Comparison of ENCODE assay signal across 11 cellular contexts in genomic region chr5:64207978-64208377, GRCh38. TPM values are rescaled to one million over a fixed set of nuclear protein-coding genes. Genes with fewer than 3 reads are reported as not detected.
DNase-seq lines count a peak whose midpoint lies in the region; ATAC-seq and TF ChIP-seq lines count a peak whose summit lies in the region.
"Had no signal": no experiment of that assay in that cellular context is flagged by ENCODE, and none has a peak within 500 bp of the region (broad histone marks: within the 10 kb centered on the region; RNA-seq: fewer than 3 reads in every experiment).

No MANE protein-coding gene starts in this region.

- H3K27me3 ChIP-seq in body of pancreas: no peaks in the 10 kb centered on the region
- H3K27me3 ChIP-seq: tibial nerve had no signal

- H3K9me3 Mint-ChIP-seq in activated T-helper 1 cell treated with anti-CD3 and anti-CD28 coated beads, Interleukin-12 subunit alpha, Interleukin-12 subunit beta, Interleukin-2, Interleukin-4 antibody, amounts not matched to agents 30 ng/mL and 10 ng/mL and 1 ng/mL, durations not matched to agents 14 hours and 24 hours and 36 hours: no peaks in the 10 kb centered on the region
- H3K9me3 Mint-ChIP-seq: activated naive CD4-positive, alpha-beta T cell treated with anti-CD3 and anti-CD28 coated beads, Interleukin-2, amount 50 U/mL, for 24 hours had no signal

- H3K4me1 Mint-ChIP-seq in activated T-helper 1 cell treated with anti-CD3 and anti-CD28 coated beads, Interleukin-12 subunit alpha, Interleukin-12 subunit beta, Interleukin-2, Interleukin-4 antibody, amounts not matched to agents 30 ng/mL and 10 ng/mL and 1 ng/mL, durations not matched to agents 14 hours and 24 hours and 36 hours (ENCODE audit: low read depth): no peaks in the 10 kb centered on the region
- H3K4me1 Mint-ChIP-seq: activated naive CD4-positive, alpha-beta T cell treated with anti-CD3 and anti-CD28 coated beads, Interleukin-2, amount 50 U/mL, for 24 hours had no signal

- WGBS in body of pancreas, 2 donors: 38 to 50% methylated on average over 1 of the region's 1 CpG

- TF ChIP-seq POLR2A in body of pancreas (IDR thresholded peaks at IDR 0.05): no peak

- no peaks in the 10 kb centered on the region for H3K9me3 ChIP-seq in body of pancreas
- H3K9me3 ChIP-seq: tibial nerve had no signal

- peak; percentile 51 for DNase-seq in DMS 273 (lab: John Stamatoyannopoulos, UW; ENCODE audit: unreplicated experiment)
- DNase-seq in body of pancreas: no peak
- DNase-seq in lung microvascular endothelial cell (ENCODE audit: low read depth in 2 of 2): peak; percentile 27 to 33
- DNase-seq in NCI-H526 treated with DMSO at 0.1 percent for 48 hours (lab: John Stamatoyannopoulos, UW): no peak
- DNase-seq in AG20443 (ENCODE audit: low spot score): no peak
- no peak for DNase-seq in NK-92 (lab: John Stamatoyannopoulos, UW; ENCODE audit: unreplicated experiment)
- no peak for DNase-seq in activated T-helper 1 cell treated with anti-CD3 and anti-CD28 coated beads, Interleukin-12 subunit alpha, Interleukin-12 subunit beta, Interleukin-2, Interleukin-4 antibody, amounts not matched to agents 30 ng/mL and 10 ng/mL and 1 ng/mL, durations not matched to agents 14 hours and 24 hours and 36 hours (ENCODE audit: low spot score)

- no peak overlapping the region for H3K27ac ChIP-seq in body of pancreas
- H3K27ac ChIP-seq: skin epidermis, tibial nerve had no signal

- H3K4me3 Mint-ChIP-seq in activated T-helper 1 cell treated with anti-CD3 and anti-CD28 coated beads, Interleukin-12 subunit alpha, Interleukin-12 subunit beta, Interleukin-2, Interleukin-4 antibody, amounts not matched to agents 30 ng/mL and 10 ng/mL and 1 ng/mL, durations not matched to agents 14 hours and 24 hours and 36 hours: no peak overlapping the region
- H3K4me3 Mint-ChIP-seq: activated naive CD4-positive, alpha-beta T cell treated with anti-CD3 and anti-CD28 coated beads, Interleukin-2, amount 50 U/mL, for 24 hours had no signal

- peak; percentile 44 for TF ChIP-seq CTCF in LNCAP (IDR thresholded peaks at IDR 0.05)
- TF ChIP-seq CTCF in body of pancreas (IDR thresholded peaks at IDR 0.05): peak in 6 of 7 experiments; percentile 16 to 45 (median 28)

- no peaks in the 10 kb centered on the region for H3K36me3 ChIP-seq in body of pancreas (replicated peaks in 1 of 2; ENCODE audit: insufficient read depth in 1 of 2, low read depth in 2 of 2)
- H3K36me3 ChIP-seq: tibial nerve had no signal

- ATAC-seq in body of pancreas: no peak

- no peaks in the 10 kb centered on the region for H3K36me3 Mint-ChIP-seq in activated T-helper 1 cell treated with anti-CD3 and anti-CD28 coated beads, Interleukin-12 subunit alpha, Interleukin-12 subunit beta, Interleukin-2, Interleukin-4 antibody, amounts not matched to agents 30 ng/mL and 10 ng/mL and 1 ng/mL, durations not matched to agents 14 hours and 24 hours and 36 hours (ENCODE audit: low read depth)
- H3K36me3 Mint-ChIP-seq: activated naive CD4-positive, alpha-beta T cell treated with anti-CD3 and anti-CD28 coated beads, Interleukin-2, amount 50 U/mL, for 24 hours had no signal

- H3K27ac Mint-ChIP-seq in activated T-helper 1 cell treated with anti-CD3 and anti-CD28 coated beads, Interleukin-12 subunit alpha, Interleukin-12 subunit beta, Interleukin-2, Interleukin-4 antibody, amounts not matched to agents 30 ng/mL and 10 ng/mL and 1 ng/mL, durations not matched to agents 14 hours and 24 hours and 36 hours: no peak overlapping the region
- H3K27ac Mint-ChIP-seq: activated naive CD4-positive, alpha-beta T cell treated with anti-CD3 and anti-CD28 coated beads, Interleukin-2, amount 50 U/mL, for 24 hours had no signal

- peaks cover 3% of the 10 kb centered on the region for H3K27me3 Mint-ChIP-seq in activated T-helper 1 cell treated with anti-CD3 and anti-CD28 coated beads, Interleukin-12 subunit alpha, Interleukin-12 subunit beta, Interleukin-2, Interleukin-4 antibody, amounts not matched to agents 30 ng/mL and 10 ng/mL and 1 ng/mL, durations not matched to agents 14 hours and 24 hours and 36 hours (ENCODE audit: insufficient read depth)
- H3K27me3 Mint-ChIP-seq: activated naive CD4-positive, alpha-beta T cell treated with anti-CD3 and anti-CD28 coated beads, Interleukin-2, amount 50 U/mL, for 24 hours had no signal

- no peak overlapping the region for H3K4me3 ChIP-seq in body of pancreas
- H3K4me3 ChIP-seq: skin epidermis, tibial nerve had no signal

- H3K4me1 ChIP-seq in body of pancreas: no peaks in the 10 kb centered on the region
- H3K4me1 ChIP-seq: tibial nerve had no signal

- intact Hi-C loops in body of pancreas (cut with DNase I): no loop called here
- intact Hi-C loops in activated T-helper 1 cell treated with anti-CD3 and anti-CD28 coated beads, Interleukin-12 subunit alpha, Interleukin-12 subunit beta, Interleukin-2, Interleukin-4 antibody, amounts not matched to agents 30 ng/mL and 10 ng/mL and 1 ng/mL, durations not matched to agents 14 hours and 24 hours and 36 hours (cut with micrococcal nuclease): no loop called here

RNA-seq across cellular contexts. Expression of gene RNF180, which starts 42.3 kb away (rescaled TPM):
- 10 to 100 TPM in 1 of 2 donors, 1 to 10 TPM in 1; 9.2 to 13.2 TPM for total RNA-seq in body of pancreas
- total RNA-seq in lung microvascular endothelial cell: 1.1 and 1.6 TPM in 2 replicates
- total RNA-seq in activated T-helper 1 cell treated with anti-CD3 and anti-CD28 coated beads, Interleukin-12 subunit alpha, Interleukin-12 subunit beta, Interleukin-2, Interleukin-4 antibody, amounts not matched to agents 30 ng/mL and 10 ng/mL and 1 ng/mL, durations not matched to agents 14 hours and 24 hours and 36 hours: not detected in 2 replicates

Comparison
In these comparisons a context has a peak if more than half of its experiments do, and no peak if none do; other contexts are left out.
1. DNase-seq: peak in DMS 273 (single experiment) and lung microvascular endothelial cell (2 of 2); none in body of pancreas (0 of 4), NCI-H526 treated with DMSO at 0.1 percent for 48 hours (single experiment), AG20443 (single experiment), NK-92 (single experiment) and activated T-helper 1 cell treated with anti-CD3 and anti-CD28 coated beads, Interleukin-12 subunit alpha, Interleukin-12 subunit beta, Interleukin-2, Interleukin-4 antibody, amounts not matched to agents 30 ng/mL and 10 ng/mL and 1 ng/mL, durations not matched to agents 14 hours and 24 hours and 36 hours (single experiment).